ENCODE assay signal across 8 cellular contexts in the genomic region with DNA sequence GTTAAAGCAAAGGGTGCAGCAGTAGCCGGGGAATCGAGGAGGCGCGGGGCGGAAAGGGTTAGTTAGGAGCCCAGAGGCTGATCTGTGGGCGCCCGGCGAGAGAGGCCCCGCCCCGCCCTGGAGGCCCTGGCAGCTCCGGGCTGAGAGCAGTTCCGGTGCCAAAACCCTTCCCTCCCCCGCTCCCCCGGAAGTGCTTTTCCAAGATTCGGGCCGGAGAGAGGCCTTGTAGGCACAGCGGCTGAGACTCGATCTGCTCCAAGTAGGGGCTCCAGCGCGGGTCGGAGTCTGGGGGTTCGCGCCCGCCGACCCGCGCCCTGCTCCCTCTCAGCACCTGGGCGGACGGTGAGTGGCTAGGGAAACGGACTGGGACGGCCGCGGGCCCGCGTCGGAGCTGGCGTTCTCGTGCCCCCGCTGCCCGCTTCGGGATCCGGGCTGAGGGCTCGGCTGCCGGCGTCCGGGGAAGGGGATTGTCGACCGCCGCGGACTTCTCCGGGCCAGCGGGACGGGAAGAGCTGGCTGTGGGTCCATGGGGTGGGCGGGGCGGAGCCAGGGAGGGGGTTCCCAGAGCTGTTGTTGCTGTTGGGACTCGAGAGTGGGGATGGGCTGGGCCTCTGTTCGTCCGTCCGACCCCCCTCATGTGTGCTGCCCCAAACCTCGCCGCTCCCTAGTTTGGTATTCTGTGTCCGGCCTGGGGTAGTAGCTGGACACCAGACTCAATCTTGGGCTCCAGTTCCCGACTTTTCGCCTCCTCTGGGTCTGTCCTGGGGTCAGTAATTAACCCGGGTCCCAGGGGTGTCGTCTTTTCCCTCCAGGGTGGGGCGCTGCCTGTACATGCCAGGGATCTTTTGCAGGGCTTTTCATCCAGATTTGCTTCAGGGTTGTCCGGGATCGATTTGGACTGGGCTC. TPM values are rescaled to one million over a fixed set of nuclear protein-coding genes. Genes with fewer than 3 reads are reported as not detected.
DNase-seq lines count a peak whose midpoint lies in the region; ATAC-seq, FAIRE-seq and TF ChIP-seq lines count a peak whose summit lies in the region.

A gene with protein sequence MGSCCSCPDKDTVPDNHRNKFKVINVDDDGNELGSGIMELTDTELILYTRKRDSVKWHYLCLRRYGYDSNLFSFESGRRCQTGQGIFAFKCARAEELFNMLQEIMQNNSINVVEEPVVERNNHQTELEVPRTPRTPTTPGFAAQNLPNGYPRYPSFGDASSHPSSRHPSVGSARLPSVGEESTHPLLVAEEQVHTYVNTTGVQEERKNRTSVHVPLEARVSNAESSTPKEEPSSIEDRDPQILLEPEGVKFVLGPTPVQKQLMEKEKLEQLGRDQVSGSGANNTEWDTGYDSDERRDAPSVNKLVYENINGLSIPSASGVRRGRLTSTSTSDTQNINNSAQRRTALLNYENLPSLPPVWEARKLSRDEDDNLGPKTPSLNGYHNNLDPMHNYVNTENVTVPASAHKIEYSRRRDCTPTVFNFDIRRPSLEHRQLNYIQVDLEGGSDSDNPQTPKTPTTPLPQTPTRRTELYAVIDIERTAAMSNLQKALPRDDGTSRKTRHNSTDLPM (plus strand): TSS at position 200 of the 906 bp plus-strand sequence. CDS start 98,643 bp downstream, outside the sequence.

- no peaks in the 10 kb centered on the region for H3K9me3 Mint-ChIP-seq in neural crest cell

- H3K4me1 ChIP-seq in ES-I3 (ENCODE audit: insufficient read depth, low read length), result peaks cover 28% of the 10 kb centered on the region; the same call in 1 of the 2 replicates
- H3K4me1 ChIP-seq in RWPE2 (ENCODE audit: insufficient read depth, poor library complexity, severe bottlenecking), result peaks cover 16% of the 10 kb centered on the region
- peaks cover 19% of the 10 kb centered on the region for H3K4me1 ChIP-seq in stomach smooth muscle (ENCODE audit: control insufficient read depth, insufficient read depth, low read length)

- H3K27me3 Mint-ChIP-seq in neural crest cell (ENCODE audit: low read depth), result no peaks in the 10 kb centered on the region

- peak; percentile 82 for FAIRE-seq in H54 (lab: Jason Lieb, UNC)

- H3K9ac ChIP-seq in ES-I3 (ENCODE audit: low read depth, low read length) (peak within 1 kb of the TSS; percentile 73), stomach smooth muscle (ENCODE audit: low read length in 2 of 2) (peak within 1 kb of the TSS; percentile 75 to 95)

- H3K36me3 ChIP-seq in ES-I3 (ENCODE audit: insufficient read depth, low read length) (no peaks in the 10 kb centered on the region), RWPE2 (ENCODE audit: low read depth) (no peaks in the 10 kb centered on the region), stomach smooth muscle (ENCODE audit: control insufficient read depth in 2 of 2, insufficient read depth in 2 of 2, low read length in 2 of 2) (no peaks in the 10 kb centered on the region)

- H3K4me3 Mint-ChIP-seq in neural crest cell, result peak within 1 kb of the TSS; percentile 98

- H3K9me3 ChIP-seq in ES-I3 (ENCODE audit: control insufficient read depth, insufficient read depth, low read length), result no peaks in the 10 kb centered on the region
- H3K9me3 ChIP-seq in RWPE2 (ENCODE audit: severe bottlenecking), result peaks cover 3% of the 10 kb centered on the region
- no peaks in the 10 kb centered on the region for H3K9me3 ChIP-seq in stomach smooth muscle (ENCODE audit: control insufficient read depth in 2 of 2, low read length in 2 of 2)

- H3K27me3 ChIP-seq in RWPE2 (ENCODE audit: insufficient read depth, poor library complexity, severe bottlenecking) (no peaks in the 10 kb centered on the region), stomach smooth muscle (ENCODE audit: control insufficient read depth in 1 of 2, insufficient read depth in 2 of 2, low read length in 2 of 2) (no peaks in the 10 kb centered on the region)

- DNase-seq in H54 (ENCODE audit: insufficient read length, low spot score) (peak; percentile 89), LoVo (ENCODE audit: low spot score) (peak; percentile 95), RWPE2 (ENCODE audit: low spot score) (peak; percentile 85), fibroblast of villous mesenchyme (ENCODE audit: low read depth) (peak; percentile 91), neural crest cell (ENCODE audit: low read depth, low spot score) (peak; percentile 83)
- DNase-seq in activated effector memory CD4-positive, alpha-beta T cell treated with anti-CD3 and anti-CD28 coated beads, Interleukin-2, amount 50 U/mL, for 16 hours, result peak; percentile 94

- peak within 1 kb of the TSS; percentile 100 for H3K27ac Mint-ChIP-seq in neural crest cell (ENCODE audit: unreplicated experiment)

- peak; percentile 95 for ATAC-seq in RWPE2 (ENCODE audit: low read depth)

- H3K36me3 Mint-ChIP-seq in neural crest cell (ENCODE audit: low read depth), result no peaks in the 10 kb centered on the region

- peak; percentile 74 for TF ChIP-seq POLR2A in H54 (IDR thresholded peaks at IDR 0.05; ENCODE audit: low read depth, low read length)

- peak within 1 kb of the TSS; percentile 66 for H3K27ac ChIP-seq in RWPE2 (ENCODE audit: poor library complexity, severe bottlenecking)
- H3K27ac ChIP-seq in stomach smooth muscle (ENCODE audit: low read length), result peak within 1 kb of the TSS; percentile 90

- H3K4me1 Mint-ChIP-seq in neural crest cell, result peaks cover 52% of the 10 kb centered on the region

- TF ChIP-seq CTCF in RWPE2 (IDR thresholded peaks at IDR 0.05; ENCODE audit: poor library complexity, severe bottlenecking) (peak; percentile 78), fibroblast of villous mesenchyme (IDR thresholded peaks at IDR 0.05; ENCODE audit: insufficient read depth, low read depth, low read length) (peak; percentile 50), neural crest cell (conservative IDR thresholded peaks at IDR 0.05) (peak; percentile 35)

- H3K4me3 ChIP-seq in RWPE2 (ENCODE audit: severe bottlenecking), result peak within 1 kb of the TSS; percentile 96
- peak within 1 kb of the TSS; percentile 69 for H3K4me3 ChIP-seq in fibroblast of villous mesenchyme (ENCODE audit: low read depth, low read length)
- peak within 1 kb of the TSS; percentile 77 to 91 for H3K4me3 ChIP-seq in stomach smooth muscle (ENCODE audit: low read length in 2 of 2)

RNA-seq across cellular contexts. Expression of the gene that starts here (rescaled TPM):
- 57.3 and 70.0 TPM in 2 replicates for total RNA-seq in fibroblast of villous mesenchyme
- 31.4 and 39.2 TPM in 2 replicates for total RNA-seq in neural crest cell

Comparison
In these comparisons a context has a peak if more than half of its experiments do, and no peak if none do; other contexts are left out.
1. Peak in every context shown above with its lines: DNase-seq, ATAC-seq, H3K4me3 ChIP-seq and H3K27ac ChIP-seq.